Comparison of ENCODE assay signal across 10 cellular contexts in genomic region chr11:67355023-67355793, GRCh38. TPM values are rescaled to one million over a fixed set of nuclear protein-coding genes. Genes with fewer than 3 reads are reported as not detected.
A peak's percentile ranks its signal among the peaks of the same experiment; 100 is the strongest.
DNase-seq lines count a peak whose midpoint lies in the region; ATAC-seq and TF ChIP-seq lines count a peak whose summit lies in the region.
"Had no signal": no experiment of that assay in that cellular context is flagged by ENCODE, and none has a peak within 500 bp of the region (broad histone marks: within the 10 kb centered on the region; RNA-seq: fewer than 3 reads in every experiment).

No MANE protein-coding gene starts in this region.

- peaks cover 39% of the 10 kb centered on the region for H3K4me1 Mint-ChIP-seq in activated naive CD4-positive, alpha-beta T cell treated with anti-CD3 and anti-CD28 coated beads for 36 hours (ENCODE audit: low read depth)

- no peak overlapping the region for H3K4me3 Mint-ChIP-seq in activated naive CD4-positive, alpha-beta T cell treated with anti-CD3 and anti-CD28 coated beads for 36 hours

- H3K36me3 ChIP-seq in adrenal gland (replicated peaks in 1 of 2) (no peaks in the 10 kb centered on the region), mesendoderm (ENCODE audit: control insufficient read depth, insufficient read depth, low read length) (no peaks in the 10 kb centered on the region), tibial nerve (no peaks in the 10 kb centered on the region)

- H3K79me1 ChIP-seq in mesendoderm (ENCODE audit: low read length) = no peaks in the 10 kb centered on the region

- no peak for TF ChIP-seq POLR2A in adrenal gland (IDR thresholded peaks at IDR 0.05)
- no peak for TF ChIP-seq POLR2A in tibial nerve (IDR thresholded peaks at IDR 0.05)

- no peak for TF ChIP-seq EP300 in tibial nerve (IDR thresholded peaks at IDR 0.05)

- no peaks in the 10 kb centered on the region for H3K9me3 Mint-ChIP-seq in activated naive CD4-positive, alpha-beta T cell treated with anti-CD3 and anti-CD28 coated beads for 36 hours
- no peaks in the 10 kb centered on the region for H3K9me3 Mint-ChIP-seq in activated naive CD4-positive, alpha-beta T cell treated with anti-CD3 and anti-CD28 coated beads, Interleukin-2, amount 50 U/mL, for 72 hours

- H3K4me3 ChIP-seq in adrenal gland (no peak overlapping the region), mesendoderm (ENCODE audit: low read length) (no peak overlapping the region), tibial nerve (no peak overlapping the region)

- peak overlapping the region; percentile 46 to 99 (median 98) for H3K27ac ChIP-seq in adrenal gland
- no peak overlapping the region for H3K27ac ChIP-seq in mesendoderm (ENCODE audit: low read depth, low read length)
- H3K27ac ChIP-seq in tibial nerve = peak overlapping the region; percentile 94 to 99 (median 98)

- H3K9me3 ChIP-seq in adrenal gland (replicated peaks in 1 of 3) (no peaks in the 10 kb centered on the region), tibial nerve (no peaks in the 10 kb centered on the region)

- H3K4me1 ChIP-seq in adrenal gland (replicated peaks in 1 of 2) = peaks cover 37 to 64% of the 10 kb centered on the region in 2 donors
- H3K4me1 ChIP-seq in mesendoderm (ENCODE audit: control insufficient read depth, low read depth, low read length) = peaks cover 12% of the 10 kb centered on the region
- H3K4me1 ChIP-seq in tibial nerve = peaks cover 4 to 84% (median 79%) of the 10 kb centered on the region in 4 donors

- H3K4ac ChIP-seq in mesendoderm (ENCODE audit: low read depth, low read length) = no peak overlapping the region

- no peak overlapping the region for H4K8ac ChIP-seq in mesendoderm (ENCODE audit: low read depth, low read length)

- CTCF ChIA-PET in activated naive CD4-positive, alpha-beta T cell treated with anti-CD3 and anti-CD28 coated beads for 36 hours (lab: Charles Lee) = interaction anchor here (0.7 to 17.3 kb wide), 9 partner anchors 9 to 304 kb away, joined by 3 to 636 read pairs (median 4); partner anchors contain the start of genes CLCF1 and GSTP1

- in situ Hi-C loops in ACHN (cut with HindIII; ENCODE audit: low pct_ligation_motif_present, low pct_unique_long_range_greater_than_20kb, low sequenced_read_pairs) = no loop called here

- no peak for ATAC-seq in activated naive CD4-positive, alpha-beta T cell treated with anti-CD3 and anti-CD28 coated beads, Interleukin-2, amount 50 U/mL, for 72 hours

- no peak overlapping the region for H3K23ac ChIP-seq in mesendoderm (ENCODE audit: low read length)

- no peak for DNase-seq in activated naive CD4-positive, alpha-beta T cell treated with anti-CD3 and anti-CD28 coated beads for 36 hours
- DNase-seq in activated naive CD4-positive, alpha-beta T cell treated with anti-CD3 and anti-CD28 coated beads, Interleukin-2, amount 50 U/mL, for 72 hours (ENCODE audit: low spot score in 2 of 2) = no peak
- DNase-seq in adrenal gland = peak in 1 of 7 donors; percentile 38
- no peak for DNase-seq in mesendoderm
- no peak for DNase-seq in tibial nerve (ENCODE audit: low spot score in 2 of 2)
- DNase-seq in UCSD-AML1 (lab: John Stamatoyannopoulos, UW; ENCODE audit: unreplicated experiment) = no peak
- no peak for DNase-seq in OCI-M2 (lab: John Stamatoyannopoulos, UW; ENCODE audit: unreplicated experiment)
- DNase-seq in ACHN = no peak
- DNase-seq: head of caudate nucleus, NCI-H2029 had no signal

- H4K5ac ChIP-seq in mesendoderm (ENCODE audit: low read length) = no peak overlapping the region

- TF ChIP-seq CTCF in adrenal gland (IDR thresholded peaks at IDR 0.05) (no peak), tibial nerve (IDR thresholded peaks at IDR 0.05) (no peak)

- peak overlapping the region; percentile 75 for H3K56ac ChIP-seq in mesendoderm (ENCODE audit: low read length)

- H3K79me2 ChIP-seq in mesendoderm (ENCODE audit: control insufficient read depth, insufficient read depth, low read length) = no peaks in the 10 kb centered on the region

- no peak overlapping the region for H2BK120ac ChIP-seq in mesendoderm (ENCODE audit: low read depth, low read length)

- no peak overlapping the region for H2BK5ac ChIP-seq in mesendoderm (ENCODE audit: low read length)

- no peak overlapping the region for H2BK15ac ChIP-seq in mesendoderm (replicated peaks; ENCODE audit: low read depth)

- no peak overlapping the region for H2AK5ac ChIP-seq in mesendoderm (ENCODE audit: low read length)

- H3K27me3 ChIP-seq in adrenal gland = no peaks in the 10 kb centered on the region
- no peaks in the 10 kb centered on the region for H3K27me3 ChIP-seq in mesendoderm (ENCODE audit: insufficient read depth, low read length, poor library complexity)
- no peaks in the 10 kb centered on the region for H3K27me3 ChIP-seq in tibial nerve

- WGBS in adrenal gland, 4 donors = 71 to 87% (median 81%) methylated on average over 4 to 11 of the region's 11 CpGs
- no CpG with 5 or more reads among the region's 11 CpGs for WGBS in mesendoderm (ENCODE audit: extremely low coverage, insufficient coverage, low lambda C conversion rate)
- WGBS in tibial nerve, 2 donors = 73 to 79% methylated on average over 4 to 11 of the region's 11 CpGs

- no peak overlapping the region for H3K9ac ChIP-seq in mesendoderm (ENCODE audit: low read length)

- H3K4me2 ChIP-seq in mesendoderm (ENCODE audit: low read length) = no peak overlapping the region

- H3K18ac ChIP-seq in mesendoderm (ENCODE audit: low read length) = no peak overlapping the region

- peak overlapping the region; percentile 97 for H3K27ac Mint-ChIP-seq in activated naive CD4-positive, alpha-beta T cell treated with anti-CD3 and anti-CD28 coated beads for 36 hours
- peak overlapping the region in 1 of 2 donors; percentile 90 for H3K27ac Mint-ChIP-seq in activated naive CD4-positive, alpha-beta T cell treated with anti-CD3 and anti-CD28 coated beads, Interleukin-2, amount 50 U/mL, for 72 hours

- intact Hi-C loops in activated naive CD4-positive, alpha-beta T cell treated with anti-CD3 and anti-CD28 coated beads for 36 hours (cut with micrococcal nuclease) = no loop called here
- intact Hi-C loops in adrenal gland (cut with DNase I) = no loop called here

- no peaks in the 10 kb centered on the region for H3K36me3 Mint-ChIP-seq in activated naive CD4-positive, alpha-beta T cell treated with anti-CD3 and anti-CD28 coated beads for 36 hours (ENCODE audit: low read depth)
- H3K36me3 Mint-ChIP-seq in activated naive CD4-positive, alpha-beta T cell treated with anti-CD3 and anti-CD28 coated beads, Interleukin-2, amount 50 U/mL, for 72 hours = no peaks in the 10 kb centered on the region

- H3K27me3 Mint-ChIP-seq in activated naive CD4-positive, alpha-beta T cell treated with anti-CD3 and anti-CD28 coated beads for 36 hours (ENCODE audit: low read depth) = no peaks in the 10 kb centered on the region

RNA-seq across cellular contexts. Expression of gene POLD4, which starts 1.9 kb away (rescaled TPM):
- 10 to 100 TPM; 40.7 to 42.0 TPM for total RNA-seq in activated naive CD4-positive, alpha-beta T cell treated with anti-CD3 and anti-CD28 coated beads for 36 hours
- total RNA-seq in activated naive CD4-positive, alpha-beta T cell treated with anti-CD3 and anti-CD28 coated beads, Interleukin-2, amount 50 U/mL, for 72 hours = 10 to 100 TPM; 49.9 to 57.2 TPM
- 100 to 1,000 TPM in 4 of 8 donors, 10 to 100 TPM in 4; 60.5 to 166 (median 95.6) TPM for total RNA-seq in adrenal gland
- polyA plus RNA-seq in adrenal gland = 100 to 1,000 TPM in 2 of 3 donors, 10 to 100 TPM in 1; 13.0 to 130 (median 110) TPM
- polyA plus RNA-seq in mesendoderm (2013, experiment 1 of 2) = 16.0 TPM
- polyA plus RNA-seq in mesendoderm (2013, experiment 2 of 2) = 16.4 TPM
- total RNA-seq in tibial nerve = 100 to 1,000 TPM in 1 of 4 donors, 10 to 100 TPM in 3; 70.8 to 154 (median 88.5) TPM

RNA-seq across cellular contexts. Expression of gene CLCF1, which starts 18.2 kb away (rescaled TPM):
- total RNA-seq in activated naive CD4-positive, alpha-beta T cell treated with anti-CD3 and anti-CD28 coated beads for 36 hours = not detected
- under 1 TPM in 1 of 2 donors, not detected in 1; 0.89 TPM for total RNA-seq in activated naive CD4-positive, alpha-beta T cell treated with anti-CD3 and anti-CD28 coated beads, Interleukin-2, amount 50 U/mL, for 72 hours
- total RNA-seq in adrenal gland (10 to 100 TPM in 1 of 8 donors, 1 to 10 TPM in 5, under 1 TPM in 2; 0.69 to 11.7 (median 3.1) TPM), tibial nerve (10 to 100 TPM in 1 of 4 donors, 1 to 10 TPM in 3; 3.7 to 23.1 (median 5.9) TPM)
- polyA plus RNA-seq in adrenal gland = 10 to 100 TPM in 1 of 3 donors, 1 to 10 TPM in 2; 2.8 to 16.1 (median 5.6) TPM
- polyA plus RNA-seq in mesendoderm (2013, experiment 1 of 2) = 1.3 TPM
- polyA plus RNA-seq in mesendoderm (2013, experiment 2 of 2) = 1.2 TPM

RNA-seq across cellular contexts. Expression of gene RAD9A, which starts 36.6 kb away (rescaled TPM):
- total RNA-seq in activated naive CD4-positive, alpha-beta T cell treated with anti-CD3 and anti-CD28 coated beads for 36 hours = 10 to 100 TPM; 29.5 to 30.7 TPM
- total RNA-seq in activated naive CD4-positive, alpha-beta T cell treated with anti-CD3 and anti-CD28 coated beads, Interleukin-2, amount 50 U/mL, for 72 hours = 10 to 100 TPM; 35.6 to 53.7 TPM
- total RNA-seq in adrenal gland (10 to 100 TPM in 7 of 8 donors, 1 to 10 TPM in 1; 9.1 to 29.0 (median 15.0) TPM), tibial nerve (10 to 100 TPM; 22.7 to 39.0 (median 36.4) TPM)
- polyA plus RNA-seq in adrenal gland = 10 to 100 TPM in 2 of 3 donors, 1 to 10 TPM in 1; 5.4 to 57.7 (median 36.2) TPM
- 16.4 TPM for polyA plus RNA-seq in mesendoderm (2013, experiment 1 of 2)
- polyA plus RNA-seq in mesendoderm (2013, experiment 2 of 2) = 14.7 TPM

RNA-seq across cellular contexts. Expression of gene PPP1CA, which starts 46.5 kb away (rescaled TPM):
- 100 to 1,000 TPM; 202 to 204 TPM for total RNA-seq in activated naive CD4-positive, alpha-beta T cell treated with anti-CD3 and anti-CD28 coated beads for 36 hours
- 100 to 1,000 TPM; 238 to 253 TPM for total RNA-seq in activated naive CD4-positive, alpha-beta T cell treated with anti-CD3 and anti-CD28 coated beads, Interleukin-2, amount 50 U/mL, for 72 hours
- total RNA-seq in adrenal gland (100 to 1,000 TPM; 126 to 289 (median 161) TPM), tibial nerve (10 to 100 TPM; 50.6 to 97.8 (median 72.7) TPM)
- polyA plus RNA-seq in adrenal gland = 100 to 1,000 TPM; 105 to 140 (median 116) TPM
- polyA plus RNA-seq in mesendoderm (2013, experiment 1 of 2) = 216 TPM
- 212 TPM for polyA plus RNA-seq in mesendoderm (2013, experiment 2 of 2)

RNA-seq across cellular contexts. Expression of gene TBC1D10C, which starts 48.7 kb away (rescaled TPM):
- 10 to 100 TPM; 73.7 to 81.4 TPM for total RNA-seq in activated naive CD4-positive, alpha-beta T cell treated with anti-CD3 and anti-CD28 coated beads for 36 hours
- total RNA-seq in activated naive CD4-positive, alpha-beta T cell treated with anti-CD3 and anti-CD28 coated beads, Interleukin-2, amount 50 U/mL, for 72 hours = 100 to 1,000 TPM; 135 to 155 TPM
- total RNA-seq in adrenal gland (1 to 10 TPM in 6 of 8 donors, under 1 TPM in 1, not detected in 1; 0.49 to 9.1 (median 3.7) TPM), tibial nerve (1 to 10 TPM; 1.5 to 4.5 (median 2.2) TPM)
- polyA plus RNA-seq in adrenal gland = 10 to 100 TPM in 1 of 3 donors, 1 to 10 TPM in 1, under 1 TPM in 1; 0.35 to 16.5 (median 4.6) TPM
- polyA plus RNA-seq in mesendoderm (2013, experiment 1 of 2) = 0.39 TPM
- polyA plus RNA-seq in mesendoderm (2013, experiment 2 of 2) = 0.41 TPM
